1 cellular context compared by ENCODE assay signal in the genomic region with DNA sequence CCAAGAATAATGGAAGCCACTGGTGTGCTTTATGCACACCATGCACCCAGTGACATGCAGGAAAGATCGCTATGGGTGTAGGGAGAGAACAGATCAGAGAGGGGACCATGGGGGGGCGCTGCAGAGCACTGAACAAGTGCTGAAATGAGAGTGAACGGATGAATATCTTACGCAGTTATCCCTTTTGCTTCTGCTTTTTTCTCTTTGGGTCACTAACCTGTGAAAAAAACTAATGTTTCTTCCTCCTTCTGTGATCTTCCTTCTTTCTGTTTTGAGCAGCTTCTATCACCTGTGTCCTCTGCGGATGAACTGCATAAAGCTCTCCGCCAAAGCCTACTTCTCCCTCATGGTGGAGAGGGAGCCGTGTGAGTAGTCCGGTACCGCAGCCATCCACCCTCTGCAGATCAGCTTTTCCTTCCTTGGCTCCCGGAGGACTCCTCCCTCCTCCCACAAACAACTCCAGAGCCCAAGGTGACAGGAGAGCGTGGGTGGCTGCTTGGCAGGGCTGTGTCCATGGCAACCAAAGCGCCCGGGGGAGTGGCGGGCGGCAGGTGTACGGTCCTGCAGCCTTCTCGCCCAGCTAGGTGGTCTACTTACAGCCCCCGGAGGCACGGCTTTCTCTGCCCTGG.
TF ChIP-seq lines count a peak whose summit lies in the region.

No MANE protein-coding gene starts in this region.

TF ChIP-seq in GM23338, 12 proteins besides CTCF, POLR2A, EP300 and RAD21 (continued from another document):
- TF ChIP-seq, protein P1, sequence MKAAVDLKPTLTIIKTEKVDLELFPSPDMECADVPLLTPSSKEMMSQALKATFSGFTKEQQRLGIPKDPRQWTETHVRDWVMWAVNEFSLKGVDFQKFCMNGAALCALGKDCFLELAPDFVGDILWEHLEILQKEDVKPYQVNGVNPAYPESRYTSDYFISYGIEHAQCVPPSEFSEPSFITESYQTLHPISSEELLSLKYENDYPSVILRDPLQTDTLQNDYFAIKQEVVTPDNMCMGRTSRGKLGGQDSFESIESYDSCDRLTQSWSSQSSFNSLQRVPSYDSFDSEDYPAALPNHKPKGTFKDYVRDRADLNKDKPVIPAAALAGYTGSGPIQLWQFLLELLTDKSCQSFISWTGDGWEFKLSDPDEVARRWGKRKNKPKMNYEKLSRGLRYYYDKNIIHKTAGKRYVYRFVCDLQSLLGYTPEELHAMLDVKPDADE (IDR thresholded peaks at IDR 0.05), result no peak
- no peak for TF ChIP-seq JUNB (IDR thresholded peaks at IDR 0.05; ENCODE audit: unreplicated experiment)
- no peak for TF ChIP-seq ZNF331 (CRISPR knock-in tag; IDR thresholded peaks at IDR 0.05; ENCODE audit: low read depth)
- TF ChIP-seq POLR2AphosphoS5 (IDR thresholded peaks at IDR 0.05; ENCODE audit: low read depth), result no peak
- no peak for TF ChIP-seq EZH2 (IDR thresholded peaks at IDR 0.05; ENCODE audit: low read depth, unreplicated experiment)
- no peak for TF ChIP-seq STAT1 (IDR thresholded peaks at IDR 0.05; ENCODE audit: unreplicated experiment)
- TF ChIP-seq NANOG (IDR thresholded peaks at IDR 0.05; ENCODE audit: borderline replicate concordance), result no peak
